24 cellular contexts compared by ENCODE assay signal in the genomic region with DNA sequence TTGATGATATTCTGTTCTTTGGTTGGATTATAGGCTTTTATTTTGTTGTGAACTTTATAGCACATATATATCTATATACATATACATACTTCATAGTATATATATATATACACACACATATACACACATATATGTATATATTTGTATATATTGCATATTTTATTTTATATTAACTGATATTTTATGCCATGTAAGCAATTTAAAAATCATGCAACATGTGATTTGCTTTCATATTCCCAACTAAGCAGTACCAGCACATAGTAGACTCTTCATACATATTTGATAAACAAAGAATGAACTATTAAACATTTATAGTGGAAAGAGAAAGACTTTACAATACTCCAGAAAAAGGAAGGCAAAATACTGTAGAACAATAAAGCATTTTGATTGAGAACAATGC.
DNase-seq lines count a peak whose midpoint lies in the region; ATAC-seq, FAIRE-seq and TF ChIP-seq lines count a peak whose summit lies in the region.
"Had no signal": no experiment of that assay in that cellular context is flagged by ENCODE, and none has a peak within 500 bp of the region (broad histone marks: within the 10 kb centered on the region; RNA-seq: fewer than 3 reads in every experiment).

No MANE protein-coding gene starts in this region.

- CTCF ChIA-PET in HepG2 (lab: Yijun Ruan, JAX; ENCODE audit: low intra/inter-chr PET ratio, low total read pairs) = no interaction called here

- no peaks in the 10 kb centered on the region for H3K36me3 ChIP-seq in HepG2 (replicated peaks in 1 of 2; ENCODE audit: control insufficient read depth in 1 of 2, insufficient read depth in 2 of 2, low read length in 2 of 2)
- no peaks in the 10 kb centered on the region for H3K36me3 ChIP-seq in right lobe of liver
- no peaks in the 10 kb centered on the region for H3K36me3 ChIP-seq in aorta (ENCODE audit: control insufficient read depth in 1 of 2, insufficient read depth in 2 of 2, low read length in 1 of 2)
- H3K36me3 ChIP-seq: BE2C, BLaER1 had no signal

- POLR2A ChIA-PET in HepG2 (lab: Yijun Ruan, JAX) = no interaction called here

- TF ChIP-seq POLR2A in HepG2 (IDR thresholded peaks at IDR 0.05; ENCODE audit: insufficient read depth in 1 of 2, low read depth in 2 of 2, low read length in 2 of 2) (no peak), right lobe of liver (IDR thresholded peaks at IDR 0.05) (no peak)

- in situ Hi-C loops in HepG2 (cut with HindIII; ENCODE audit: extremely low pct_ligation_motif_present, low pct_unique_long_range_greater_than_20kb) = no loop called here
- in situ Hi-C loops in SK-MEL-5 (cut with HindIII; ENCODE audit: low pct_unique_long_range_greater_than_20kb, low sequenced_read_pairs) = no loop called here

- BruUV-seq in HepG2 (replicated peaks; lab: Mats Ljungman, UMichigan) = no TSS peak

- TF ChIP-seq EP300 in HepG2 (IDR thresholded peaks at IDR 0.05; ENCODE audit: low read depth in 2 of 2, low read length in 2 of 2) (no peak), HepG2 (CRISPR knock-in tag; IDR thresholded peaks at IDR 0.05; ENCODE audit: borderline replicate concordance) (no peak)

- intact Hi-C loops in HepG2 (cut with micrococcal nuclease; ENCODE audit: unreplicated experiment) (loop anchor here (10.0 kb wide), 1 partner anchor 859 kb away; no protein-coding TSS in a partner anchor), right lobe of liver (cut with DNase I) (no loop called here), aorta (cut with DNase I) (no loop called here)

- TF ChIP-seq RAD21 in HepG2 (CRISPR knock-in tag; IDR thresholded peaks at IDR 0.05) = no peak

- no peak for DNase-seq in HepG2 (ENCODE audit: low spot score)
- DNase-seq in right lobe of liver = no peak
- DNase-seq in SK-MEL-5 (ENCODE audit: low read depth, low spot score) = peak; percentile 4
- no peak for DNase-seq in aorta
- no peak for DNase-seq in foreskin keratinocyte
- DNase-seq: ACHN; BE2C; C1 segment of cervical spinal cord; CD4-positive, alpha-beta memory T cell; CD4-positive, CD25-positive, alpha-beta regulatory T cell; CD8-positive, alpha-beta memory T cell; COR-L47; DMS 273 treated with DMSO at 0.1 percent for 48 hours; DMS153; DMS53; DMS79; DND-41; EL; GDM1 had no signal

- no peaks in the 10 kb centered on the region for H3K4me1 ChIP-seq in HepG2 (ENCODE audit: insufficient read depth, low read length)
- no peaks in the 10 kb centered on the region for H3K4me1 ChIP-seq in right lobe of liver
- no peaks in the 10 kb centered on the region for H3K4me1 ChIP-seq in aorta (ENCODE audit: control insufficient read depth in 1 of 2, insufficient read depth in 2 of 2, low read length in 2 of 2)
- no peaks in the 10 kb centered on the region for H3K4me1 ChIP-seq in foreskin keratinocyte
- H3K4me1 ChIP-seq: BE2C, BLaER1 had no signal

- H3K4me2 ChIP-seq in HepG2 (ENCODE audit: low read depth, low read length) = no peak overlapping the region
- H3K4me2 ChIP-seq: BLaER1 had no signal

- ATAC-seq in HepG2 (no peak), right lobe of liver (no peak), aorta (ENCODE audit: low FRiP score) (no peak), foreskin keratinocyte (no peak)
- ATAC-seq: GM12878 had no signal

- TF ChIP-seq CTCF in HepG2 (CRISPR knock-in tag; IDR thresholded peaks at IDR 0.05) = no peak
- TF ChIP-seq CTCF in right lobe of liver (IDR thresholded peaks at IDR 0.05) = no peak
- no peak for TF ChIP-seq CTCF in foreskin keratinocyte (conservative IDR thresholded peaks at IDR 0.05)

- H3K27ac ChIP-seq in HepG2 (ENCODE audit: extremely low read length, insufficient read depth, low read length) (no peak overlapping the region), right lobe of liver (no peak overlapping the region), aorta (ENCODE audit: low read depth in 1 of 2, low read length in 2 of 2) (no peak overlapping the region), foreskin keratinocyte (no peak overlapping the region)
- H3K27ac ChIP-seq: 22Rv1, BLaER1 had no signal

- no peak overlapping the region for H2AFZ ChIP-seq in HepG2 (ENCODE audit: low read length)

- H3K9ac ChIP-seq in HepG2 (ENCODE audit: insufficient read depth, low read depth, low read length) = no peak overlapping the region
- H3K9ac ChIP-seq: BLaER1 had no signal

- no peaks in the 10 kb centered on the region for H3K27me3 ChIP-seq in HepG2 (ENCODE audit: control insufficient read depth in 1 of 2, insufficient read depth in 2 of 2, low read length in 2 of 2)
- no peaks in the 10 kb centered on the region for H3K27me3 ChIP-seq in right lobe of liver
- H3K27me3 ChIP-seq in aorta (ENCODE audit: control insufficient read depth in 1 of 2, insufficient read depth in 2 of 2, low read length in 1 of 2) = no peaks in the 10 kb centered on the region
- no peaks in the 10 kb centered on the region for H3K27me3 ChIP-seq in foreskin keratinocyte
- H3K27me3 ChIP-seq: BE2C, BLaER1 had no signal

- no peaks in the 10 kb centered on the region for H3K79me2 ChIP-seq in HepG2 (ENCODE audit: insufficient read depth, low read length)

- H3K4me3 ChIP-seq in HepG2 (replicated peaks in 1 of 3; ENCODE audit: insufficient read depth in 1 of 3, low read depth in 2 of 3, low read length in 3 of 3) = no peak overlapping the region
- no peak overlapping the region for H3K4me3 ChIP-seq in right lobe of liver
- H3K4me3 ChIP-seq in aorta (ENCODE audit: low read length in 2 of 2) = no peak overlapping the region
- H3K4me3 ChIP-seq: BLaER1, GM12878 had no signal

- H4K20me1 ChIP-seq in HepG2 (ENCODE audit: insufficient read depth, low read length) = no peaks in the 10 kb centered on the region
- H4K20me1 ChIP-seq: BLaER1 had no signal

- H3K9me3 ChIP-seq in HepG2 (ENCODE audit: low read length) (no peaks in the 10 kb centered on the region), right lobe of liver (no peaks in the 10 kb centered on the region), aorta (ENCODE audit: control insufficient read depth, low read length) (no peaks in the 10 kb centered on the region)
- H3K9me3 ChIP-seq: BE2C, BLaER1 had no signal

- FAIRE-seq in HepG2 (lab: Jason Lieb, UNC) = no peak
- FAIRE-seq: GM12878, GM12892, GM18507 had no signal

TF ChIP-seq in HepG2, 621 proteins besides CTCF, POLR2A, EP300 and RAD21:
- TF ChIP-seq MIER3 (CRISPR knock-in tag; IDR thresholded peaks at IDR 0.05; ENCODE audit: borderline replicate concordance) (no peak), KDM4B (CRISPR knock-in tag; IDR thresholded peaks at IDR 0.05) (no peak), MAFF (IDR thresholded peaks at IDR 0.05; ENCODE audit: low read depth, low read length) (peak; percentile 78), MAFK (conservative IDR thresholded peaks at IDR 0.05 in 1 of 2, IDR thresholded peaks at IDR 0.05 in 1 of 2; ENCODE audit: low read length in 2 of 2) (peak in 1 of 2 experiments; percentile 88; a peak in 3 of 4 replicates)
